Comparison of ENCODE assay signal across 1 cellular context in the genomic region with DNA sequence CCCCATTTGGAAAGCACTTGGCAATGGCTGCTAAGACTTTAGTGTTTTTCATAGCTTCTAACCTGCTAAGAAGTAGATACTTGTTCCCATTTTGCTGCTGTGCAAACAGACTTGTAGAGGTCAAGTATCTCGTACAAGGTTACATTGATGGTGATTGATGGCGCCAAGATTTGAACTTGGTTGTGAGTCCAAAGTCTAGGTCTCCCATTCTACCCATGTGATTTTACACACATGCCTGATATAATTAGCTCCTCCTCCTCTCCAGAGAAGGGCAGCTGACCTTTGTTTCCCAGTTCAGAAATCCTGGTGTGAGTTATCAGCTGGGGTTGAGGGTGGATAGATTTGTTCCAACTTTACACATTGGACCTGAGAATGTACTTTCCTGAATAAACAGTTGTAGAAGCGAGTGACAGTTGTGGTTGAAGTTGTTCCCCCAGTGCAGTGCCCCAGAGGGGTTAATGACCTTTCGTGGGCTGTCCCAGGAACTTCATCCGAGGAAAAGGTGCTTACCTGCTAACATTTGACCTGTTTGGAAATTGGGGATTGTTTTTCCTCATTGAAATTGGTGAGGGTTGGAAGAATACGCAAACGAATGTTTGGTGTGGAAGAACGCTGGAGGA.
A peak's percentile ranks its signal among the peaks of the same experiment; 100 is the strongest.
TF ChIP-seq lines count a peak whose summit lies in the region.

No MANE protein-coding gene starts in this region.

TF ChIP-seq in HepG2, 621 proteins besides CTCF, POLR2A, EP300 and RAD21 (continued from another document and continues in another):
- TF ChIP-seq, protein P1, sequence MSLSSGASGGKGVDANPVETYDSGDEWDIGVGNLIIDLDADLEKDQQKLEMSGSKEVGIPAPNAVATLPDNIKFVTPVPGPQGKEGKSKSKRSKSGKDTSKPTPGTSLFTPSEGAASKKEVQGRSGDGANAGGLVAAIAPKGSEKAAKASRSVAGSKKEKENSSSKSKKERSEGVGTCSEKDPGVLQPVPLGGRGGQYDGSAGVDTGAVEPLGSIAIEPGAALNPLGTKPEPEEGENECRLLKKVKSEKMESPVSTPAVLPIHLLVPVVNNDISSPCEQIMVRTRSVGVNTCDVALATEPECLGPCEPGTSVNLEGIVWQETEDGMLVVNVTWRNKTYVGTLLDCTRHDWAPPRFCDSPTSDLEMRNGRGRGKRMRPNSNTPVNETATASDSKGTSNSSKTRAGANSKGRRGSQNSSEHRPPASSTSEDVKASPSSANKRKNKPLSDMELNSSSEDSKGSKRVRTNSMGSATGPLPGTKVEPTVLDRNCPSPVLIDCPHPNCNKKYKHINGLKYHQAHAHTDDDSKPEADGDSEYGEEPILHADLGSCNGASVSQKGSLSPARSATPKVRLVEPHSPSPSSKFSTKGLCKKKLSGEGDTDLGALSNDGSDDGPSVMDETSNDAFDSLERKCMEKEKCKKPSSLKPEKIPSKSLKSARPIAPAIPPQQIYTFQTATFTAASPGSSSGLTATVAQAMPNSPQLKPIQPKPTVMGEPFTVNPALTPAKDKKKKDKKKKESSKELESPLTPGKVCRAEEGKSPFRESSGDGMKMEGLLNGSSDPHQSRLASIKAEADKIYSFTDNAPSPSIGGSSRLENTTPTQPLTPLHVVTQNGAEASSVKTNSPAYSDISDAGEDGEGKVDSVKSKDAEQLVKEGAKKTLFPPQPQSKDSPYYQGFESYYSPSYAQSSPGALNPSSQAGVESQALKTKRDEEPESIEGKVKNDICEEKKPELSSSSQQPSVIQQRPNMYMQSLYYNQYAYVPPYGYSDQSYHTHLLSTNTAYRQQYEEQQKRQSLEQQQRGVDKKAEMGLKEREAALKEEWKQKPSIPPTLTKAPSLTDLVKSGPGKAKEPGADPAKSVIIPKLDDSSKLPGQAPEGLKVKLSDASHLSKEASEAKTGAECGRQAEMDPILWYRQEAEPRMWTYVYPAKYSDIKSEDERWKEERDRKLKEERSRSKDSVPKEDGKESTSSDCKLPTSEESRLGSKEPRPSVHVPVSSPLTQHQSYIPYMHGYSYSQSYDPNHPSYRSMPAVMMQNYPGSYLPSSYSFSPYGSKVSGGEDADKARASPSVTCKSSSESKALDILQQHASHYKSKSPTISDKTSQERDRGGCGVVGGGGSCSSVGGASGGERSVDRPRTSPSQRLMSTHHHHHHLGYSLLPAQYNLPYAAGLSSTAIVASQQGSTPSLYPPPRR (CRISPR knock-in tag; IDR thresholded peaks at IDR 0.05; ENCODE audit: borderline replicate concordance) = peak; percentile 83
- TF ChIP-seq ZNF430 (CRISPR knock-in tag; IDR thresholded peaks at IDR 0.05) (0 out of 2 replicates have a peak, but pooled peaks have one; percentile 26), KLF13 (CRISPR knock-in tag; IDR thresholded peaks at IDR 0.05) (no peak), ZNF263 (CRISPR knock-in tag; IDR thresholded peaks at IDR 0.05) (no peak), ZNF7 (CRISPR knock-in tag; IDR thresholded peaks at IDR 0.05) (no peak), EZH2 (conservative IDR thresholded peaks at IDR 0.05; ENCODE audit: low read depth, low read length) (no peak), IRF2 (CRISPR knock-in tag; IDR thresholded peaks at IDR 0.05) (no peak), ZNF501 (CRISPR knock-in tag; IDR thresholded peaks at IDR 0.05) (no peak), FOXA3 (CRISPR knock-in tag; IDR thresholded peaks at IDR 0.05) (peak; percentile 29; the same call in 1 of the 2 replicates), ZNF160 (CRISPR knock-in tag; IDR thresholded peaks at IDR 0.05) (0 out of 2 replicates have a peak, but pooled peaks have one; percentile 29), TRIM24 (CRISPR knock-in tag; IDR thresholded peaks at IDR 0.05) (0 out of 2 replicates have a peak, but pooled peaks have one; percentile 15), ZSCAN25 (CRISPR knock-in tag; IDR thresholded peaks at IDR 0.05) (no peak), ZNF136 (CRISPR knock-in tag; IDR thresholded peaks at IDR 0.05; ENCODE audit: low read depth) (no peak), NONO (IDR thresholded peaks at IDR 0.05) (no peak), NONO (CRISPR knock-in tag; conservative IDR thresholded peaks at IDR 0.05) (peak; percentile 83; the same call in 1 of the 2 replicates), CEBPB (IDR thresholded peaks at IDR 0.05; ENCODE audit: borderline replicate concordance, low read depth, low read length) (no peak), HNRNPLL (IDR thresholded peaks at IDR 0.05; ENCODE audit: low read depth, low read length, poor library complexity, severe bottlenecking) (no peak), ZNF121 (CRISPR knock-in tag; IDR thresholded peaks at IDR 0.05) (no peak), ZNF232 (CRISPR knock-in tag; IDR thresholded peaks at IDR 0.05; ENCODE audit: borderline replicate concordance) (no peak; the same call in 1 of the 2 replicates), SAFB2 (CRISPR knock-in tag; IDR thresholded peaks at IDR 0.05; ENCODE audit: borderline replicate concordance, low read depth) (no peak), SIN3A (IDR thresholded peaks at IDR 0.05; ENCODE audit: borderline replicate concordance, low read depth, low read length) (no peak)
- TF ChIP-seq, protein P2, sequence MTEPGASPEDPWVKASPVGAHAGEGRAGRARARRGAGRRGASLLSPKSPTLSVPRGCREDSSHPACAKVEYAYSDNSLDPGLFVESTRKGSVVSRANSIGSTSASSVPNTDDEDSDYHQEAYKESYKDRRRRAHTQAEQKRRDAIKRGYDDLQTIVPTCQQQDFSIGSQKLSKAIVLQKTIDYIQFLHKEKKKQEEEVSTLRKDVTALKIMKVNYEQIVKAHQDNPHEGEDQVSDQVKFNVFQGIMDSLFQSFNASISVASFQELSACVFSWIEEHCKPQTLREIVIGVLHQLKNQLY (CRISPR knock-in tag; IDR thresholded peaks at IDR 0.05) = no peak
- TF ChIP-seq, protein P3, sequence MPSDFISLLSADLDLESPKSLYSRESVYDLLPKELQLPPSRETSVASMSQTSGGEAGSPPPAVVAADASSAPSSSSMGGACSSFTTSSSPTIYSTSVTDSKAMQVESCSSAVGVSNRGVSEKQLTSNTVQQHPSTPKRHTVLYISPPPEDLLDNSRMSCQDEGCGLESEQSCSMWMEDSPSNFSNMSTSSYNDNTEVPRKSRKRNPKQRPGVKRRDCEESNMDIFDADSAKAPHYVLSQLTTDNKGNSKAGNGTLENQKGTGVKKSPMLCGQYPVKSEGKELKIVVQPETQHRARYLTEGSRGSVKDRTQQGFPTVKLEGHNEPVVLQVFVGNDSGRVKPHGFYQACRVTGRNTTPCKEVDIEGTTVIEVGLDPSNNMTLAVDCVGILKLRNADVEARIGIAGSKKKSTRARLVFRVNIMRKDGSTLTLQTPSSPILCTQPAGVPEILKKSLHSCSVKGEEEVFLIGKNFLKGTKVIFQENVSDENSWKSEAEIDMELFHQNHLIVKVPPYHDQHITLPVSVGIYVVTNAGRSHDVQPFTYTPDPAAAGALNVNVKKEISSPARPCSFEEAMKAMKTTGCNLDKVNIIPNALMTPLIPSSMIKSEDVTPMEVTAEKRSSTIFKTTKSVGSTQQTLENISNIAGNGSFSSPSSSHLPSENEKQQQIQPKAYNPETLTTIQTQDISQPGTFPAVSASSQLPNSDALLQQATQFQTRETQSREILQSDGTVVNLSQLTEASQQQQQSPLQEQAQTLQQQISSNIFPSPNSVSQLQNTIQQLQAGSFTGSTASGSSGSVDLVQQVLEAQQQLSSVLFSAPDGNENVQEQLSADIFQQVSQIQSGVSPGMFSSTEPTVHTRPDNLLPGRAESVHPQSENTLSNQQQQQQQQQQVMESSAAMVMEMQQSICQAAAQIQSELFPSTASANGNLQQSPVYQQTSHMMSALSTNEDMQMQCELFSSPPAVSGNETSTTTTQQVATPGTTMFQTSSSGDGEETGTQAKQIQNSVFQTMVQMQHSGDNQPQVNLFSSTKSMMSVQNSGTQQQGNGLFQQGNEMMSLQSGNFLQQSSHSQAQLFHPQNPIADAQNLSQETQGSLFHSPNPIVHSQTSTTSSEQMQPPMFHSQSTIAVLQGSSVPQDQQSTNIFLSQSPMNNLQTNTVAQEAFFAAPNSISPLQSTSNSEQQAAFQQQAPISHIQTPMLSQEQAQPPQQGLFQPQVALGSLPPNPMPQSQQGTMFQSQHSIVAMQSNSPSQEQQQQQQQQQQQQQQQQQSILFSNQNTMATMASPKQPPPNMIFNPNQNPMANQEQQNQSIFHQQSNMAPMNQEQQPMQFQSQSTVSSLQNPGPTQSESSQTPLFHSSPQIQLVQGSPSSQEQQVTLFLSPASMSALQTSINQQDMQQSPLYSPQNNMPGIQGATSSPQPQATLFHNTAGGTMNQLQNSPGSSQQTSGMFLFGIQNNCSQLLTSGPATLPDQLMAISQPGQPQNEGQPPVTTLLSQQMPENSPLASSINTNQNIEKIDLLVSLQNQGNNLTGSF (CRISPR knock-in tag; IDR thresholded peaks at IDR 0.05) = no peak
- TF ChIP-seq, protein P4, sequence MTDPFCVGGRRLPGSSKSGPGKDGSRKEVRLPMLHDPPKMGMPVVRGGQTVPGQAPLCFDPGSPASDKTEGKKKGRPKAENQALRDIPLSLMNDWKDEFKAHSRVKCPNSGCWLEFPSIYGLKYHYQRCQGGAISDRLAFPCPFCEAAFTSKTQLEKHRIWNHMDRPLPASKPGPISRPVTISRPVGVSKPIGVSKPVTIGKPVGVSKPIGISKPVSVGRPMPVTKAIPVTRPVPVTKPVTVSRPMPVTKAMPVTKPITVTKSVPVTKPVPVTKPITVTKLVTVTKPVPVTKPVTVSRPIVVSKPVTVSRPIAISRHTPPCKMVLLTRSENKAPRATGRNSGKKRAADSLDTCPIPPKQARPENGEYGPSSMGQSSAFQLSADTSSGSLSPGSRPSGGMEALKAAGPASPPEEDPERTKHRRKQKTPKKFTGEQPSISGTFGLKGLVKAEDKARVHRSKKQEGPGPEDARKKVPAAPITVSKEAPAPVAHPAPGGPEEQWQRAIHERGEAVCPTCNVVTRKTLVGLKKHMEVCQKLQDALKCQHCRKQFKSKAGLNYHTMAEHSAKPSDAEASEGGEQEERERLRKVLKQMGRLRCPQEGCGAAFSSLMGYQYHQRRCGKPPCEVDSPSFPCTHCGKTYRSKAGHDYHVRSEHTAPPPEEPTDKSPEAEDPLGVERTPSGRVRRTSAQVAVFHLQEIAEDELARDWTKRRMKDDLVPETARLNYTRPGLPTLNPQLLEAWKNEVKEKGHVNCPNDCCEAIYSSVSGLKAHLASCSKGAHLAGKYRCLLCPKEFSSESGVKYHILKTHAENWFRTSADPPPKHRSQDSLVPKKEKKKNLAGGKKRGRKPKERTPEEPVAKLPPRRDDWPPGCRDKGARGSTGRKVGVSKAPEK (CRISPR knock-in tag; IDR thresholded peaks at IDR 0.05; ENCODE audit: borderline replicate concordance) = peak; percentile 47; the same call in 1 of the 2 replicates
- TF ChIP-seq, protein P5, sequence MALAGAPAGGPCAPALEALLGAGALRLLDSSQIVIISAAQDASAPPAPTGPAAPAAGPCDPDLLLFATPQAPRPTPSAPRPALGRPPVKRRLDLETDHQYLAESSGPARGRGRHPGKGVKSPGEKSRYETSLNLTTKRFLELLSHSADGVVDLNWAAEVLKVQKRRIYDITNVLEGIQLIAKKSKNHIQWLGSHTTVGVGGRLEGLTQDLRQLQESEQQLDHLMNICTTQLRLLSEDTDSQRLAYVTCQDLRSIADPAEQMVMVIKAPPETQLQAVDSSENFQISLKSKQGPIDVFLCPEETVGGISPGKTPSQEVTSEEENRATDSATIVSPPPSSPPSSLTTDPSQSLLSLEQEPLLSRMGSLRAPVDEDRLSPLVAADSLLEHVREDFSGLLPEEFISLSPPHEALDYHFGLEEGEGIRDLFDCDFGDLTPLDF (CRISPR knock-in tag; IDR thresholded peaks at IDR 0.05) = no peak; the same call in 1 of the 2 replicates
- TF ChIP-seq, protein P6, sequence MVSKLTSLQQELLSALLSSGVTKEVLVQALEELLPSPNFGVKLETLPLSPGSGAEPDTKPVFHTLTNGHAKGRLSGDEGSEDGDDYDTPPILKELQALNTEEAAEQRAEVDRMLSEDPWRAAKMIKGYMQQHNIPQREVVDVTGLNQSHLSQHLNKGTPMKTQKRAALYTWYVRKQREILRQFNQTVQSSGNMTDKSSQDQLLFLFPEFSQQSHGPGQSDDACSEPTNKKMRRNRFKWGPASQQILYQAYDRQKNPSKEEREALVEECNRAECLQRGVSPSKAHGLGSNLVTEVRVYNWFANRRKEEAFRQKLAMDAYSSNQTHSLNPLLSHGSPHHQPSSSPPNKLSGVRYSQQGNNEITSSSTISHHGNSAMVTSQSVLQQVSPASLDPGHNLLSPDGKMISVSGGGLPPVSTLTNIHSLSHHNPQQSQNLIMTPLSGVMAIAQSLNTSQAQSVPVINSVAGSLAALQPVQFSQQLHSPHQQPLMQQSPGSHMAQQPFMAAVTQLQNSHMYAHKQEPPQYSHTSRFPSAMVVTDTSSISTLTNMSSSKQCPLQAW (CRISPR knock-in tag; IDR thresholded peaks at IDR 0.05) = no peak
- TF ChIP-seq, protein P7, sequence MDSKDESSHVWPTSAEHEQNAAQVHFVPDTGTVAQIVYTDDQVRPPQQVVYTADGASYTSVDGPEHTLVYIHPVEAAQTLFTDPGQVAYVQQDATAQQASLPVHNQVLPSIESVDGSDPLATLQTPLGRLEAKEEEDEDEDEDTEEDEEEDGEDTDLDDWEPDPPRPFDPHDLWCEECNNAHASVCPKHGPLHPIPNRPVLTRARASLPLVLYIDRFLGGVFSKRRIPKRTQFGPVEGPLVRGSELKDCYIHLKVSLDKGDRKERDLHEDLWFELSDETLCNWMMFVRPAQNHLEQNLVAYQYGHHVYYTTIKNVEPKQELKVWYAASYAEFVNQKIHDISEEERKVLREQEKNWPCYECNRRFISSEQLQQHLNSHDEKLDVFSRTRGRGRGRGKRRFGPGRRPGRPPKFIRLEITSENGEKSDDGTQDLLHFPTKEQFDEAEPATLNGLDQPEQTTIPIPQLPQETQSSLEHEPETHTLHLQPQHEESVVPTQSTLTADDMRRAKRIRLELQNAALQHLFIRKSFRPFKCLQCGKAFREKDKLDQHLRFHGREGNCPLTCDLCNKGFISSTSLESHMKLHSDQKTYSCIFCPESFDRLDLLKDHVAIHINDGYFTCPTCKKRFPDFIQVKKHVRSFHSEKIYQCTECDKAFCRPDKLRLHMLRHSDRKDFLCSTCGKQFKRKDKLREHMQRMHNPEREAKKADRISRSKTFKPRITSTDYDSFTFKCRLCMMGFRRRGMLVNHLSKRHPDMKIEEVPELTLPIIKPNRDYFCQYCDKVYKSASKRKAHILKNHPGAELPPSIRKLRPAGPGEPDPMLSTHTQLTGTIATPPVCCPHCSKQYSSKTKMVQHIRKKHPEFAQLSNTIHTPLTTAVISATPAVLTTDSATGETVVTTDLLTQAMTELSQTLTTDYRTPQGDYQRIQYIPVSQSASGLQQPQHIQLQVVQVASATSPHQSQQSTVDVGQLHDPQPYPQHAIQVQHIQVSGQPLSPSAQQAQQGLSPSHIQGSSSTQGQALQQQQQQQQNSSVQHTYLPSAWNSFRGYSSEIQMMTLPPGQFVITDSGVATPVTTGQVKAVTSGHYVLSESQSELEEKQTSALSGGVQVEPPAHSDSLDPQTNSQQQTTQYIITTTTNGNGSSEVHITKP (CRISPR knock-in tag; IDR thresholded peaks at IDR 0.05; ENCODE audit: low read depth) = no peak
- TF ChIP-seq, protein P8, sequence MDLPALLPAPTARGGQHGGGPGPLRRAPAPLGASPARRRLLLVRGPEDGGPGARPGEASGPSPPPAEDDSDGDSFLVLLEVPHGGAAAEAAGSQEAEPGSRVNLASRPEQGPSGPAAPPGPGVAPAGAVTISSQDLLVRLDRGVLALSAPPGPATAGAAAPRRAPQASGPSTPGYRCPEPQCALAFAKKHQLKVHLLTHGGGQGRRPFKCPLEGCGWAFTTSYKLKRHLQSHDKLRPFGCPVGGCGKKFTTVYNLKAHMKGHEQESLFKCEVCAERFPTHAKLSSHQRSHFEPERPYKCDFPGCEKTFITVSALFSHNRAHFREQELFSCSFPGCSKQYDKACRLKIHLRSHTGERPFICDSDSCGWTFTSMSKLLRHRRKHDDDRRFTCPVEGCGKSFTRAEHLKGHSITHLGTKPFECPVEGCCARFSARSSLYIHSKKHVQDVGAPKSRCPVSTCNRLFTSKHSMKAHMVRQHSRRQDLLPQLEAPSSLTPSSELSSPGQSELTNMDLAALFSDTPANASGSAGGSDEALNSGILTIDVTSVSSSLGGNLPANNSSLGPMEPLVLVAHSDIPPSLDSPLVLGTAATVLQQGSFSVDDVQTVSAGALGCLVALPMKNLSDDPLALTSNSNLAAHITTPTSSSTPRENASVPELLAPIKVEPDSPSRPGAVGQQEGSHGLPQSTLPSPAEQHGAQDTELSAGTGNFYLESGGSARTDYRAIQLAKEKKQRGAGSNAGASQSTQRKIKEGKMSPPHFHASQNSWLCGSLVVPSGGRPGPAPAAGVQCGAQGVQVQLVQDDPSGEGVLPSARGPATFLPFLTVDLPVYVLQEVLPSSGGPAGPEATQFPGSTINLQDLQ (CRISPR knock-in tag; IDR thresholded peaks at IDR 0.05) = no peak
